In the genomic region with DNA sequence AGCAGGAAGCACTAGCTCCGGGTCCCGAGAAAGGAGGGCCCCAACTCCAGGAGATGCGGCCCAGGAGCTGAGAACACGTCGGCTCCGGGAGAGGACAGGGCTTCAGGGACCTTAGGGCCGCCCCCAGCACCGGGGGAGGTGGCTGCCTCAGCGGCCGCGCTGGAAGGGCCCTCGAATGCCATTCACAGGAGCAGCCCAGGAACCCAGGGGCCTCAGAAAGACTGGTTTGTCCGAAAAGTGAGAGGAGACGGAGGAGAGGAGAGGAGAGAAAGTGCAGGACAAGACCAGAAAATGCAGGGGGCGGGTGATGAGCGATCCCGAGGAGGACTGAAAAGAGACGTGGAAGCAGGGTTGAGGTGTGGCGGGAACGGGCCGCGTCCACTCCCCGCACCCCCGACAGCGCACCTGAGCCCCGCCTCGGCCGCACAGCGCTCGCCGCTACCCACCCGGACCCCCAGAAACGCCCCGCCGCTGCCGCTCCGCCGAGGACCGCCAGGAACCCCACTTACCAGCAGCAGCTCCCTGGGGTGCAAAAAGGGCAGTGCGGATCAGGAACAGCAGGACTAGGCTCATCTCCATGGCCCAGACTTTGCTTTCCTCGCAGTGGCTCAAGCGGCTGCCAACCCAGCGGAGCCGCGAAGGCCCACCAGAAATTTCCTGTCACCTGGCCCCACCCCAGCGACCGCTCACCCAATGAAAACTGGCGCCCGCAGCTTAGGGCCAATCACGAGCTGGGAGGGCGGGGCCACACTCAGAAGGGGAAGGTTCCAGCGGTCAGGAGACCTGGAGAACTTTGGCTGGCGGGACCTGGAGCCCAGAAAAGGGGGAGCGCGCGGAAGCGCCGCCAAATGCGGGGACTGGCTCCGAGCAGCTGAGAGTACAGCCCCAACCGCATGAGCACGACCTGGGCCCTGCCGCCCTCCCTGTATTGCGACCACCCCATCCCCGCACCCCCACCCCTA, we compare ENCODE assay signal across 1 cellular context.
TF ChIP-seq lines count a peak whose summit lies in the region.

No MANE protein-coding gene starts in this region.

TF ChIP-seq in GM12878, 131 proteins besides CTCF, POLR2A, EP300 and RAD21 (continues in another document):
- TF ChIP-seq, protein P1, sequence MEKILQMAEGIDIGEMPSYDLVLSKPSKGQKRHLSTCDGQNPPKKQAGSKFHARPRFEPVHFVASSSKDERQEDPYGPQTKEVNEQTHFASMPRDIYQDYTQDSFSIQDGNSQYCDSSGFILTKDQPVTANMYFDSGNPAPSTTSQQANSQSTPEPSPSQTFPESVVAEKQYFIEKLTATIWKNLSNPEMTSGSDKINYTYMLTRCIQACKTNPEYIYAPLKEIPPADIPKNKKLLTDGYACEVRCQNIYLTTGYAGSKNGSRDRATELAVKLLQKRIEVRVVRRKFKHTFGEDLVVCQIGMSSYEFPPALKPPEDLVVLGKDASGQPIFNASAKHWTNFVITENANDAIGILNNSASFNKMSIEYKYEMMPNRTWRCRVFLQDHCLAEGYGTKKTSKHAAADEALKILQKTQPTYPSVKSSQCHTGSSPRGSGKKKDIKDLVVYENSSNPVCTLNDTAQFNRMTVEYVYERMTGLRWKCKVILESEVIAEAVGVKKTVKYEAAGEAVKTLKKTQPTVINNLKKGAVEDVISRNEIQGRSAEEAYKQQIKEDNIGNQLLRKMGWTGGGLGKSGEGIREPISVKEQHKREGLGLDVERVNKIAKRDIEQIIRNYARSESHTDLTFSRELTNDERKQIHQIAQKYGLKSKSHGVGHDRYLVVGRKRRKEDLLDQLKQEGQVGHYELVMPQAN (conservative IDR thresholded peaks at IDR 0.05), result peak; percentile 46; the same call in 1 of the 2 replicates
- no peak for TF ChIP-seq SUPT20H (IDR thresholded peaks at IDR 0.05; ENCODE audit: borderline replicate concordance, control insufficient read depth, low read depth, low read length)
- TF ChIP-seq RFX5 (IDR thresholded peaks at IDR 0.05; ENCODE audit: low read depth, low read length), result peak; percentile 64; the same call in 1 of the 2 replicates
- no peak for TF ChIP-seq ZNF384 (IDR thresholded peaks at IDR 0.05; ENCODE audit: borderline replicate concordance, low read depth, low read length)
- TF ChIP-seq, protein P2, sequence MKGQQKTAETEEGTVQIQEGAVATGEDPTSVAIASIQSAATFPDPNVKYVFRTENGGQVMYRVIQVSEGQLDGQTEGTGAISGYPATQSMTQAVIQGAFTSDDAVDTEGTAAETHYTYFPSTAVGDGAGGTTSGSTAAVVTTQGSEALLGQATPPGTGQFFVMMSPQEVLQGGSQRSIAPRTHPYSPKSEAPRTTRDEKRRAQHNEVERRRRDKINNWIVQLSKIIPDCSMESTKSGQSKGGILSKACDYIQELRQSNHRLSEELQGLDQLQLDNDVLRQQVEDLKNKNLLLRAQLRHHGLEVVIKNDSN (IDR thresholded peaks at IDR 0.05; ENCODE audit: borderline replicate concordance, extremely low read length, insufficient read depth, low read depth, low read length), result no peak
- TF ChIP-seq MEF2B (IDR thresholded peaks at IDR 0.05; ENCODE audit: partially characterized antibody, poor library complexity, severe bottlenecking), result no peak
- TF ChIP-seq ZNF207 (IDR thresholded peaks at IDR 0.05; ENCODE audit: borderline replicate concordance), result peak; percentile 44; the same call in 1 of the 2 replicates
- TF ChIP-seq, protein P3, sequence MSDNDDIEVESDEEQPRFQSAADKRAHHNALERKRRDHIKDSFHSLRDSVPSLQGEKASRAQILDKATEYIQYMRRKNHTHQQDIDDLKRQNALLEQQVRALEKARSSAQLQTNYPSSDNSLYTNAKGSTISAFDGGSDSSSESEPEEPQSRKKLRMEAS (IDR thresholded peaks at IDR 0.05; ENCODE audit: low read depth, low read length), result peak; percentile 62; the same call in 1 of the 2 replicates
- TF ChIP-seq NBN (IDR thresholded peaks at IDR 0.05), result 0 out of 2 replicates have a peak, but pooled peaks have one; percentile 18
- TF ChIP-seq TCF3 (IDR thresholded peaks at IDR 0.05; ENCODE audit: borderline replicate concordance, insufficient read depth, low read depth, low read length), result no peak
- no peak for TF ChIP-seq ASH2L (IDR thresholded peaks at IDR 0.05; ENCODE audit: borderline replicate concordance, low read depth)
- TF ChIP-seq SMARCA5 (IDR thresholded peaks at IDR 0.05), result 0 out of 2 replicates have a peak, but pooled peaks have one; percentile 24
- no peak for TF ChIP-seq IRF4 (IDR thresholded peaks at IDR 0.05; ENCODE audit: low read depth, low read length)
- TF ChIP-seq, protein P4, sequence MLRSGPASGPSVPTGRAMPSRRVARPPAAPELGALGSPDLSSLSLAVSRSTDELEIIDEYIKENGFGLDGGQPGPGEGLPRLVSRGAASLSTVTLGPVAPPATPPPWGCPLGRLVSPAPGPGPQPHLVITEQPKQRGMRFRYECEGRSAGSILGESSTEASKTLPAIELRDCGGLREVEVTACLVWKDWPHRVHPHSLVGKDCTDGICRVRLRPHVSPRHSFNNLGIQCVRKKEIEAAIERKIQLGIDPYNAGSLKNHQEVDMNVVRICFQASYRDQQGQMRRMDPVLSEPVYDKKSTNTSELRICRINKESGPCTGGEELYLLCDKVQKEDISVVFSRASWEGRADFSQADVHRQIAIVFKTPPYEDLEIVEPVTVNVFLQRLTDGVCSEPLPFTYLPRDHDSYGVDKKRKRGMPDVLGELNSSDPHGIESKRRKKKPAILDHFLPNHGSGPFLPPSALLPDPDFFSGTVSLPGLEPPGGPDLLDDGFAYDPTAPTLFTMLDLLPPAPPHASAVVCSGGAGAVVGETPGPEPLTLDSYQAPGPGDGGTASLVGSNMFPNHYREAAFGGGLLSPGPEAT (IDR thresholded peaks at IDR 0.05; ENCODE audit: low read depth), result peak; percentile 49; the same call in 1 of the 2 replicates
- peak; percentile 40; the same call in 1 of the 2 replicates for TF ChIP-seq GATAD2B (conservative IDR thresholded peaks at IDR 0.05; ENCODE audit: low read depth)
- TF ChIP-seq TAF1 (IDR thresholded peaks at IDR 0.05; ENCODE audit: borderline replicate concordance, low read depth, low read length), result no peak
- TF ChIP-seq POLR2AphosphoS5 (IDR thresholded peaks at IDR 0.05; ENCODE audit: low read length), result peak; percentile 28; the same call in 1 of the 2 replicates
- TF ChIP-seq IKZF2 (IDR thresholded peaks at IDR 0.05), result peak; percentile 28 to 29; a peak in 2 of 4 replicates
- TF ChIP-seq BHLHE40 (IDR thresholded peaks at IDR 0.05; ENCODE audit: borderline replicate concordance in 1 of 2, low read depth in 2 of 2, low read length in 1 of 2), result peak; percentile 17 to 54; a peak in 1 of 4 replicates
- peak; percentile 62; the same call in 1 of the 2 replicates for TF ChIP-seq LARP7 (IDR thresholded peaks at IDR 0.05)
- TF ChIP-seq, protein P5, sequence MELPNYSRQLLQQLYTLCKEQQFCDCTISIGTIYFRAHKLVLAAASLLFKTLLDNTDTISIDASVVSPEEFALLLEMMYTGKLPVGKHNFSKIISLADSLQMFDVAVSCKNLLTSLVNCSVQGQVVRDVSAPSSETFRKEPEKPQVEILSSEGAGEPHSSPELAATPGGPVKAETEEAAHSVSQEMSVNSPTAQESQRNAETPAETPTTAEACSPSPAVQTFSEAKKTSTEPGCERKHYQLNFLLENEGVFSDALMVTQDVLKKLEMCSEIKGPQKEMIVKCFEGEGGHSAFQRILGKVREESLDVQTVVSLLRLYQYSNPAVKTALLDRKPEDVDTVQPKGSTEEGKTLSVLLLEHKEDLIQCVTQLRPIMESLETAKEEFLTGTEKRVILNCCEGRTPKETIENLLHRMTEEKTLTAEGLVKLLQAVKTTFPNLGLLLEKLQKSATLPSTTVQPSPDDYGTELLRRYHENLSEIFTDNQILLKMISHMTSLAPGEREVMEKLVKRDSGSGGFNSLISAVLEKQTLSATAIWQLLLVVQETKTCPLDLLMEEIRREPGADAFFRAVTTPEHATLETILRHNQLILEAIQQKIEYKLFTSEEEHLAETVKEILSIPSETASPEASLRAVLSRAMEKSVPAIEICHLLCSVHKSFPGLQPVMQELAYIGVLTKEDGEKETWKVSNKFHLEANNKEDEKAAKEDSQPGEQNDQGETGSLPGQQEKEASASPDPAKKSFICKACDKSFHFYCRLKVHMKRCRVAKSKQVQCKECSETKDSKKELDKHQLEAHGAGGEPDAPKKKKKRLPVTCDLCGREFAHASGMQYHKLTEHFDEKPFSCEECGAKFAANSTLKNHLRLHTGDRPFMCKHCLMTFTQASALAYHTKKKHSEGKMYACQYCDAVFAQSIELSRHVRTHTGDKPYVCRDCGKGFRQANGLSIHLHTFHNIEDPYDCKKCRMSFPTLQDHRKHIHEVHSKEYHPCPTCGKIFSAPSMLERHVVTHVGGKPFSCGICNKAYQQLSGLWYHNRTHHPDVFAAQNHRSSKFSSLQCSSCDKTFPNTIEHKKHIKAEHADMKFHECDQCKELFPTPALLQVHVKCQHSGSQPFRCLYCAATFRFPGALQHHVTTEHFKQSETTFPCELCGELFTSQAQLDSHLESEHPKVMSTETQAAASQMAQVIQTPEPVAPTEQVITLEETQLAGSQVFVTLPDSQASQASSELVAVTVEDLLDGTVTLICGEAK (IDR thresholded peaks at IDR 0.05; ENCODE audit: borderline replicate concordance), result no peak
- TF ChIP-seq, protein P6, sequence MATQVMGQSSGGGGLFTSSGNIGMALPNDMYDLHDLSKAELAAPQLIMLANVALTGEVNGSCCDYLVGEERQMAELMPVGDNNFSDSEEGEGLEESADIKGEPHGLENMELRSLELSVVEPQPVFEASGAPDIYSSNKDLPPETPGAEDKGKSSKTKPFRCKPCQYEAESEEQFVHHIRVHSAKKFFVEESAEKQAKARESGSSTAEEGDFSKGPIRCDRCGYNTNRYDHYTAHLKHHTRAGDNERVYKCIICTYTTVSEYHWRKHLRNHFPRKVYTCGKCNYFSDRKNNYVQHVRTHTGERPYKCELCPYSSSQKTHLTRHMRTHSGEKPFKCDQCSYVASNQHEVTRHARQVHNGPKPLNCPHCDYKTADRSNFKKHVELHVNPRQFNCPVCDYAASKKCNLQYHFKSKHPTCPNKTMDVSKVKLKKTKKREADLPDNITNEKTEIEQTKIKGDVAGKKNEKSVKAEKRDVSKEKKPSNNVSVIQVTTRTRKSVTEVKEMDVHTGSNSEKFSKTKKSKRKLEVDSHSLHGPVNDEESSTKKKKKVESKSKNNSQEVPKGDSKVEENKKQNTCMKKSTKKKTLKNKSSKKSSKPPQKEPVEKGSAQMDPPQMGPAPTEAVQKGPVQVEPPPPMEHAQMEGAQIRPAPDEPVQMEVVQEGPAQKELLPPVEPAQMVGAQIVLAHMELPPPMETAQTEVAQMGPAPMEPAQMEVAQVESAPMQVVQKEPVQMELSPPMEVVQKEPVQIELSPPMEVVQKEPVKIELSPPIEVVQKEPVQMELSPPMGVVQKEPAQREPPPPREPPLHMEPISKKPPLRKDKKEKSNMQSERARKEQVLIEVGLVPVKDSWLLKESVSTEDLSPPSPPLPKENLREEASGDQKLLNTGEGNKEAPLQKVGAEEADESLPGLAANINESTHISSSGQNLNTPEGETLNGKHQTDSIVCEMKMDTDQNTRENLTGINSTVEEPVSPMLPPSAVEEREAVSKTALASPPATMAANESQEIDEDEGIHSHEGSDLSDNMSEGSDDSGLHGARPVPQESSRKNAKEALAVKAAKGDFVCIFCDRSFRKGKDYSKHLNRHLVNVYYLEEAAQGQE (IDR thresholded peaks at IDR 0.05; ENCODE audit: low read depth, low read length), result no peak
- TF ChIP-seq WRNIP1 (IDR thresholded peaks at IDR 0.05; ENCODE audit: borderline replicate concordance, low read depth, low read length), result no peak
- TF ChIP-seq, protein P7, sequence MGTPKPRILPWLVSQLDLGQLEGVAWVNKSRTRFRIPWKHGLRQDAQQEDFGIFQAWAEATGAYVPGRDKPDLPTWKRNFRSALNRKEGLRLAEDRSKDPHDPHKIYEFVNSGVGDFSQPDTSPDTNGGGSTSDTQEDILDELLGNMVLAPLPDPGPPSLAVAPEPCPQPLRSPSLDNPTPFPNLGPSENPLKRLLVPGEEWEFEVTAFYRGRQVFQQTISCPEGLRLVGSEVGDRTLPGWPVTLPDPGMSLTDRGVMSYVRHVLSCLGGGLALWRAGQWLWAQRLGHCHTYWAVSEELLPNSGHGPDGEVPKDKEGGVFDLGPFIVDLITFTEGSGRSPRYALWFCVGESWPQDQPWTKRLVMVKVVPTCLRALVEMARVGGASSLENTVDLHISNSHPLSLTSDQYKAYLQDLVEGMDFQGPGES (IDR thresholded peaks at IDR 0.05), result peak; percentile 53; the same call in 1 of the 2 replicates
- no peak for TF ChIP-seq FOXK2 (IDR thresholded peaks at IDR 0.05)
- TF ChIP-seq CHD2 (IDR thresholded peaks at IDR 0.05; ENCODE audit: borderline replicate concordance, low read depth, low read length), result peak; percentile 49; the same call in 1 of the 2 replicates
- peak; percentile 60; the same call in 1 of the 2 replicates for TF ChIP-seq RAD51 (IDR thresholded peaks at IDR 0.05)
- TF ChIP-seq STAT1 (conservative IDR thresholded peaks at IDR 0.05), result no peak
- no peak for TF ChIP-seq NFXL1 (IDR thresholded peaks at IDR 0.05; ENCODE audit: borderline replicate concordance)
- TF ChIP-seq, protein P8, sequence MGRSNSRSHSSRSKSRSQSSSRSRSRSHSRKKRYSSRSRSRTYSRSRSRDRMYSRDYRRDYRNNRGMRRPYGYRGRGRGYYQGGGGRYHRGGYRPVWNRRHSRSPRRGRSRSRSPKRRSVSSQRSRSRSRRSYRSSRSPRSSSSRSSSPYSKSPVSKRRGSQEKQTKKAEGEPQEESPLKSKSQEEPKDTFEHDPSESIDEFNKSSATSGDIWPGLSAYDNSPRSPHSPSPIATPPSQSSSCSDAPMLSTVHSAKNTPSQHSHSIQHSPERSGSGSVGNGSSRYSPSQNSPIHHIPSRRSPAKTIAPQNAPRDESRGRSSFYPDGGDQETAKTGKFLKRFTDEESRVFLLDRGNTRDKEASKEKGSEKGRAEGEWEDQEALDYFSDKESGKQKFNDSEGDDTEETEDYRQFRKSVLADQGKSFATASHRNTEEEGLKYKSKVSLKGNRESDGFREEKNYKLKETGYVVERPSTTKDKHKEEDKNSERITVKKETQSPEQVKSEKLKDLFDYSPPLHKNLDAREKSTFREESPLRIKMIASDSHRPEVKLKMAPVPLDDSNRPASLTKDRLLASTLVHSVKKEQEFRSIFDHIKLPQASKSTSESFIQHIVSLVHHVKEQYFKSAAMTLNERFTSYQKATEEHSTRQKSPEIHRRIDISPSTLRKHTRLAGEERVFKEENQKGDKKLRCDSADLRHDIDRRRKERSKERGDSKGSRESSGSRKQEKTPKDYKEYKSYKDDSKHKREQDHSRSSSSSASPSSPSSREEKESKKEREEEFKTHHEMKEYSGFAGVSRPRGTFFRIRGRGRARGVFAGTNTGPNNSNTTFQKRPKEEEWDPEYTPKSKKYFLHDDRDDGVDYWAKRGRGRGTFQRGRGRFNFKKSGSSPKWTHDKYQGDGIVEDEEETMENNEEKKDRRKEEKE (IDR thresholded peaks at IDR 0.05), result no peak
- peak; percentile 86 for TF ChIP-seq SP1 (IDR thresholded peaks at IDR 0.05; ENCODE audit: low read depth, low read length)
- TF ChIP-seq HDAC2 (IDR thresholded peaks at IDR 0.05), result no peak
